Comparison of ENCODE assay signal across 1 cellular context in the genomic region with DNA sequence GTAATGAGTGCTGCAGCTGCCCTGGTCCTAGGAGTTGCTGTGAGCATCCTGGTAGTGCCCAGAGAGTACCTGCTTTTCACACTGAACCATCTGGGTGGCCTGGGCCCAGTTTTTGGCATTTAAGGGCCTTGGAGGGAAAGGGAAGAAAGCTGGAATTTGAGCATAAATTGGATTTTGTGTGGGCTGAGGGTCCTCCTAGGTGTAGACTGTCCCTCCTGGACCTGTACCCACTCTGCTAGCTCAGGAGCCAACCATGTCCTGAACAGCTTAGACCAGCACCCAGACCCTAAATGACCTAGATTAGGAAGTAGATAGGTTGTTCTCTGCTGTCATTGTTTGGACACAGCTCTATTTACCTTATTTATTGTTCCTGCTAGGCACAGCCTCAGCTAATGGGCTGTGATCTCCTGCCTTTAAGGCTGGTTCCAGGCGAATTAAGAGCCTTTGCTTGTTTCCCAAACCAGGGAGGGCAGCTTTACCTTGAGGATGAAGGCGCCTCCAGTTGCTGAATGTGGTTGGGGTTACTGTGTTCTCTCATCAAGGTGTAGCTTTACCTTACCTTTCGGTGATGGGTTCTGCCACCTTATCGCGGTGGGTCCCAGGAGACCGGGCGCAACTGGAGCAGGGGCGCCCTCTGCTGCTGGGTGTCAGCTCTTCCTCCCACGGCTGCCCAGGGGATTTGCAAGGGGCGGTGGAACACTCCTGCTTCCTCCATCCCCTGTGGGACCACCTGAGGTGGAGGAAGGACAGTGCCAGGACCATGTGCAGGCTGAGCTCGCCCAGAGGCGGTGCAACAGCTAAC.
TF ChIP-seq lines count a peak whose summit lies in the region.

No MANE protein-coding gene starts in this region.

TF ChIP-seq in K562, 482 proteins besides CTCF, POLR2A, EP300 and RAD21 (continued from another document and continues in another):
- TF ChIP-seq RERE (CRISPR knock-in tag; IDR thresholded peaks at IDR 0.05; ENCODE audit: borderline replicate concordance) (no peak), PHF20 (IDR thresholded peaks at IDR 0.05; ENCODE audit: partially characterized antibody) (no peak), LARP7 (IDR thresholded peaks at IDR 0.05) (no peak), CTBP1 (IDR thresholded peaks at IDR 0.05; ENCODE audit: borderline replicate concordance) (peak; percentile 45; the same call in 1 of the 2 replicates), HNRNPUL1 (IDR thresholded peaks at IDR 0.05; ENCODE audit: low read length) (no peak), PPARD (CRISPR knock-in tag; IDR thresholded peaks at IDR 0.05) (no peak), ZNF143 (CRISPR knock-in tag; IDR thresholded peaks at IDR 0.05) (no peak), MEF2D (tag; conservative IDR thresholded peaks at IDR 0.05; ENCODE audit: low read depth) (no peak), RB1 (IDR thresholded peaks at IDR 0.05; ENCODE audit: low read depth) (peak; percentile 28; the same call in 1 of the 2 replicates), ZBTB12 (CRISPR knock-in tag; IDR thresholded peaks at IDR 0.05) (no peak), FIP1L1 (IDR thresholded peaks at IDR 0.05; ENCODE audit: low read depth, low read length, poor library complexity, severe bottlenecking) (no peak), FOXA1 (IDR thresholded peaks at IDR 0.05; ENCODE audit: borderline replicate concordance) (no peak), BACH1 (tag; IDR thresholded peaks at IDR 0.05) (no peak), JUND (IDR thresholded peaks at IDR 0.05; ENCODE audit: borderline replicate concordance, low read depth, low read length) (0 out of 2 replicates have a peak, but pooled peaks have one; percentile 9), JUND (tag; IDR thresholded peaks at IDR 0.05; ENCODE audit: borderline replicate concordance, low read depth, low read length) (no peak), SMARCE1 (IDR thresholded peaks at IDR 0.05) (no peak), XRCC5 (IDR thresholded peaks at IDR 0.05; ENCODE audit: low read depth, low read length) (peak; percentile 64; the same call in 1 of the 2 replicates), RBM39 (optimal IDR thresholded peaks at IDR 0.05; ENCODE audit: low read depth, low read length) (no peak), ZNF24 (IDR thresholded peaks at IDR 0.05) (0 out of 2 replicates have a peak, but pooled peaks have one; percentile 24), KHSRP (IDR thresholded peaks at IDR 0.05) (no peak), ZNF436 (CRISPR knock-in tag; IDR thresholded peaks at IDR 0.05) (no peak), ZNF316 (IDR thresholded peaks at IDR 0.05) (no peak), MYBL2 (IDR thresholded peaks at IDR 0.05; ENCODE audit: low read depth) (no peak), MYBL2 (CRISPR knock-in tag; IDR thresholded peaks at IDR 0.05; ENCODE audit: borderline replicate concordance) (no peak), MAFG (tag; conservative IDR thresholded peaks at IDR 0.05) (no peak), MTA2 (IDR thresholded peaks at IDR 0.05; ENCODE audit: low read depth) (no peak), TAF7 (tag; IDR thresholded peaks at IDR 0.05) (no peak), KAT2B (IDR thresholded peaks at IDR 0.05; ENCODE audit: low read depth, low read length) (no peak), SAFB2 (IDR thresholded peaks at IDR 0.05; ENCODE audit: borderline replicate concordance, low read depth, low read length, severe bottlenecking) (no peak), PATZ1 (CRISPR knock-in tag; IDR thresholded peaks at IDR 0.05; ENCODE audit: borderline replicate concordance) (no peak), ZNF217 (CRISPR knock-in tag; IDR thresholded peaks at IDR 0.05) (no peak)
- TF ChIP-seq, protein P1, sequence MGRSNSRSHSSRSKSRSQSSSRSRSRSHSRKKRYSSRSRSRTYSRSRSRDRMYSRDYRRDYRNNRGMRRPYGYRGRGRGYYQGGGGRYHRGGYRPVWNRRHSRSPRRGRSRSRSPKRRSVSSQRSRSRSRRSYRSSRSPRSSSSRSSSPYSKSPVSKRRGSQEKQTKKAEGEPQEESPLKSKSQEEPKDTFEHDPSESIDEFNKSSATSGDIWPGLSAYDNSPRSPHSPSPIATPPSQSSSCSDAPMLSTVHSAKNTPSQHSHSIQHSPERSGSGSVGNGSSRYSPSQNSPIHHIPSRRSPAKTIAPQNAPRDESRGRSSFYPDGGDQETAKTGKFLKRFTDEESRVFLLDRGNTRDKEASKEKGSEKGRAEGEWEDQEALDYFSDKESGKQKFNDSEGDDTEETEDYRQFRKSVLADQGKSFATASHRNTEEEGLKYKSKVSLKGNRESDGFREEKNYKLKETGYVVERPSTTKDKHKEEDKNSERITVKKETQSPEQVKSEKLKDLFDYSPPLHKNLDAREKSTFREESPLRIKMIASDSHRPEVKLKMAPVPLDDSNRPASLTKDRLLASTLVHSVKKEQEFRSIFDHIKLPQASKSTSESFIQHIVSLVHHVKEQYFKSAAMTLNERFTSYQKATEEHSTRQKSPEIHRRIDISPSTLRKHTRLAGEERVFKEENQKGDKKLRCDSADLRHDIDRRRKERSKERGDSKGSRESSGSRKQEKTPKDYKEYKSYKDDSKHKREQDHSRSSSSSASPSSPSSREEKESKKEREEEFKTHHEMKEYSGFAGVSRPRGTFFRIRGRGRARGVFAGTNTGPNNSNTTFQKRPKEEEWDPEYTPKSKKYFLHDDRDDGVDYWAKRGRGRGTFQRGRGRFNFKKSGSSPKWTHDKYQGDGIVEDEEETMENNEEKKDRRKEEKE (IDR thresholded peaks at IDR 0.05; ENCODE audit: borderline replicate concordance in 1 of 2, control insufficient read depth in 1 of 2, low read depth in 2 of 2, low read length in 1 of 2): no peak
- TF ChIP-seq, protein P2, sequence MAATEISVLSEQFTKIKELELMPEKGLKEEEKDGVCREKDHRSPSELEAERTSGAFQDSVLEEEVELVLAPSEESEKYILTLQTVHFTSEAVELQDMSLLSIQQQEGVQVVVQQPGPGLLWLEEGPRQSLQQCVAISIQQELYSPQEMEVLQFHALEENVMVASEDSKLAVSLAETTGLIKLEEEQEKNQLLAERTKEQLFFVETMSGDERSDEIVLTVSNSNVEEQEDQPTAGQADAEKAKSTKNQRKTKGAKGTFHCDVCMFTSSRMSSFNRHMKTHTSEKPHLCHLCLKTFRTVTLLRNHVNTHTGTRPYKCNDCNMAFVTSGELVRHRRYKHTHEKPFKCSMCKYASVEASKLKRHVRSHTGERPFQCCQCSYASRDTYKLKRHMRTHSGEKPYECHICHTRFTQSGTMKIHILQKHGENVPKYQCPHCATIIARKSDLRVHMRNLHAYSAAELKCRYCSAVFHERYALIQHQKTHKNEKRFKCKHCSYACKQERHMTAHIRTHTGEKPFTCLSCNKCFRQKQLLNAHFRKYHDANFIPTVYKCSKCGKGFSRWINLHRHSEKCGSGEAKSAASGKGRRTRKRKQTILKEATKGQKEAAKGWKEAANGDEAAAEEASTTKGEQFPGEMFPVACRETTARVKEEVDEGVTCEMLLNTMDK (IDR thresholded peaks at IDR 0.05; ENCODE audit: borderline replicate concordance, insufficient read depth, low read depth, low read length, poor library complexity, severe bottlenecking): peak; percentile 44
- TF ChIP-seq, protein P3, sequence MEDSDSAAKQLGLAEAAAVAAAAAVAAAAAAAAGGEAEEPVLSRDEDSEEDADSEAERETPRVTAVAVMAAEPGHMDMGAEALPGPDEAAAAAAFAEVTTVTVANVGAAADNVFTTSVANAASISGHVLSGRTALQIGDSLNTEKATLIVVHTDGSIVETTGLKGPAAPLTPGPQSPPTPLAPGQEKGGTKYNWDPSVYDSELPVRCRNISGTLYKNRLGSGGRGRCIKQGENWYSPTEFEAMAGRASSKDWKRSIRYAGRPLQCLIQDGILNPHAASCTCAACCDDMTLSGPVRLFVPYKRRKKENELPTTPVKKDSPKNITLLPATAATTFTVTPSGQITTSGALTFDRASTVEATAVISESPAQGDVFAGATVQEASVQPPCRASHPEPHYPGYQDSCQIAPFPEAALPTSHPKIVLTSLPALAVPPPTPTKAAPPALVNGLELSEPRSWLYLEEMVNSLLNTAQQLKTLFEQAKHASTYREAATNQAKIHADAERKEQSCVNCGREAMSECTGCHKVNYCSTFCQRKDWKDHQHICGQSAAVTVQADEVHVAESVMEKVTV (CRISPR knock-in tag; IDR thresholded peaks at IDR 0.05): peak; percentile 71
